ENCODE assay signal across 2 cellular contexts in genomic region chr20:38115205-38115604, GRCh38.
A peak's percentile ranks its signal among the peaks of the same experiment; 100 is the strongest.
TF ChIP-seq lines count a peak whose summit lies in the region.

No MANE protein-coding gene starts in this region.

TF ChIP-seq in IMR-90, 13 proteins besides CTCF, POLR2A, EP300 and RAD21:
- TF ChIP-seq BHLHE40 (IDR thresholded peaks at IDR 0.05; ENCODE audit: low read depth, low read length) (no peak), ELK1 (IDR thresholded peaks at IDR 0.05; ENCODE audit: borderline replicate concordance, low read depth, low read length) (no peak), RCOR1 (IDR thresholded peaks at IDR 0.05; ENCODE audit: insufficient replicate concordance, low read length) (no peak), SMC3 (IDR thresholded peaks at IDR 0.05; ENCODE audit: low read depth, low read length) (no peak), NFE2L2 (IDR thresholded peaks at IDR 0.05; ENCODE audit: low read depth, low read length) (no peak), MXI1 (IDR thresholded peaks at IDR 0.05; ENCODE audit: borderline replicate concordance, low read depth, low read length) (no peak), CHD1 (IDR thresholded peaks at IDR 0.05; ENCODE audit: low read depth, low read length) (no peak), FOS (IDR thresholded peaks at IDR 0.05; ENCODE audit: low read depth, low read length) (no peak), USF2 (IDR thresholded peaks at IDR 0.05; ENCODE audit: low read depth, low read length) (no peak), CEBPB (IDR thresholded peaks at IDR 0.05; ENCODE audit: low read depth, low read length) (no peak)

TF ChIP-seq in GM12878, 131 proteins besides CTCF, POLR2A, EP300 and RAD21:
- TF ChIP-seq PAX5 (IDR thresholded peaks at IDR 0.05; ENCODE audit: borderline replicate concordance, low read depth, low read length) (peak; percentile 54; the same call in 1 of the 2 replicates), BCLAF1 (IDR thresholded peaks at IDR 0.05) (no peak), SMC3 (IDR thresholded peaks at IDR 0.05; ENCODE audit: borderline replicate concordance, low read length) (peak; percentile 52; the same call in 1 of the 2 replicates)
